ENCODE assay signal across 2 cellular contexts in genomic region chr2:110482697-110483096, GRCh38. TPM values are rescaled to one million over a fixed set of nuclear protein-coding genes. Genes with fewer than 3 reads are reported as not detected.
"Had no signal": no experiment of that assay in that cellular context is flagged by ENCODE, and none has a peak within 500 bp of the region (broad histone marks: within the 10 kb centered on the region; RNA-seq: fewer than 3 reads in every experiment).

No MANE protein-coding gene starts in this region.

RNA-seq across cellular contexts. Expression of gene LIMS4, which starts 10.1 kb away (rescaled TPM):
- total RNA-seq: suprapubic skin, urinary bladder had no signal
